28 cellular contexts compared by ENCODE assay signal in genomic region chr12:77965790-77966189, GRCh38.
DNase-seq lines count a peak whose midpoint lies in the region; ATAC-seq and TF ChIP-seq lines count a peak whose summit lies in the region.
"Had no signal": no experiment of that assay in that cellular context is flagged by ENCODE, and none has a peak within 500 bp of the region (broad histone marks: within the 10 kb centered on the region; RNA-seq: fewer than 3 reads in every experiment).

No MANE protein-coding gene starts in this region.

- H3K4me3 ChIP-seq in GM23248 (peak overlapping the region; percentile 25; the same call in 1 of the 2 replicates), adipocyte (ENCODE audit: low read length) (peak overlapping the region; percentile 59), osteoblast (ENCODE audit: insufficient read depth, low read length) (no peak overlapping the region), upper lobe of right lung (no peak overlapping the region)
- H3K4me3 ChIP-seq: A549, gastrocnemius medialis, hepatocyte had no signal

- in situ Hi-C loops in GM23248 (cut with MboI): no loop called here

- H3K9me3 ChIP-seq in GM23248 (ENCODE audit: low read depth) (no peaks in the 10 kb centered on the region), adipocyte (ENCODE audit: control insufficient read depth, low read length) (no peaks in the 10 kb centered on the region), osteoblast (ENCODE audit: low read depth, low read length) (no peaks in the 10 kb centered on the region), upper lobe of right lung (no peaks in the 10 kb centered on the region)
- H3K9me3 ChIP-seq: A549, BE2C, gastrocnemius medialis had no signal

- no peaks in the 10 kb centered on the region for H4K20me1 ChIP-seq in GM23248 (ENCODE audit: insufficient read depth)
- H4K20me1 ChIP-seq in osteoblast (ENCODE audit: insufficient read depth, low read length): no peaks in the 10 kb centered on the region

- TF ChIP-seq CTCF in osteoblast (IDR thresholded peaks at IDR 0.05; ENCODE audit: extremely low read depth, low read depth, low read length): no peak
- TF ChIP-seq CTCF in upper lobe of right lung (IDR thresholded peaks at IDR 0.05): no peak

- 0 out of 2 replicates have a peak, but pooled peaks cover 12% of the 10 kb centered on the region for H3F3A ChIP-seq in GM23248 (ENCODE audit: insufficient read depth)

- no peak for DNase-seq in GM23248
- DNase-seq in adipocyte (ENCODE audit: low read depth): peak; percentile 28
- peak; percentile 43 for DNase-seq in fibroblast of peridontal ligament (ENCODE audit: extremely low read depth)
- DNase-seq in osteoblast (ENCODE audit: insufficient read length, low spot score, missing footprints): no peak
- no peak for DNase-seq in epidermal melanocyte (ENCODE audit: insufficient read length, low spot score)
- DNase-seq in KG1 (lab: John Stamatoyannopoulos, UW): no peak
- DNase-seq in NCI-H1417 treated with DMSO at 0.1 percent for 48 hours (lab: John Stamatoyannopoulos, UW): no peak
- DNase-seq in upper lobe of right lung: no peak
- DNase-seq: activated CD4-positive, alpha-beta T cell treated with anti-CD3 and anti-CD28 coated beads, Interleukin-2, amount 10 ng/mL, durations not matched to agents 24 days and 14 days; activated gamma-delta T cell; activated naive CD8-positive, alpha-beta T cell treated with anti-CD3 and anti-CD28 coated beads, Interleukin-2, amount 10 ng/mL, durations not matched to agents 7 days and 5 days; activated T-cell treated with anti-CD3 and anti-CD28 coated beads, Interleukin-2, amount 50 U/mL, for 1 hour; BE2C; brain microvascular endothelial cell; CD8-positive, alpha-beta memory T cell; DMS153; gastrocnemius medialis; naive B cell; NCI-H1436; NCI-H446; occipital lobe; small intestine; stimulated activated CD4-positive, alpha-beta T cell treated with anti-CD3 and anti-CD28 coated beads, Interleukin-1b, Interleukin-23, amount 100 ng/mL, for 48 hours; T-helper 2 cell had no signal

- 0 out of 2 replicates have a peak overlapping the region, but pooled peaks have one; percentile 9 for H3K9ac ChIP-seq in GM23248
- peak overlapping the region; percentile 10 for H3K9ac ChIP-seq in adipocyte (ENCODE audit: low read length)

- no peak for ATAC-seq in upper lobe of right lung
- ATAC-seq: A549, gastrocnemius medialis, HCT116, left lobe of liver had no signal

- intact Hi-C loops in upper lobe of right lung (cut with DNase I): no loop called here

- H3K27me3 ChIP-seq in GM23248 (replicated peaks; ENCODE audit: insufficient read depth) (no peaks in the 10 kb centered on the region), adipocyte (replicated peaks; ENCODE audit: control insufficient read depth, insufficient read depth, low read length) (no peaks in the 10 kb centered on the region), osteoblast (ENCODE audit: insufficient read depth, low read length) (no peaks in the 10 kb centered on the region), upper lobe of right lung (no peaks in the 10 kb centered on the region)
- H3K27me3 ChIP-seq: BE2C, brain microvascular endothelial cell, gastrocnemius medialis, hepatocyte had no signal

- H3K9me2 ChIP-seq in GM23248 (ENCODE audit: insufficient read depth): no peaks in the 10 kb centered on the region

- H2AFZ ChIP-seq in GM23248 (peak overlapping the region; percentile 15; the same call in 1 of the 2 replicates), osteoblast (ENCODE audit: low read length) (no peak overlapping the region)
- H2AFZ ChIP-seq: hepatocyte had no signal

- H3K4me2 ChIP-seq in GM23248 (ENCODE audit: unreplicated experiment): peak overlapping the region; percentile 53
- H3K4me2 ChIP-seq in osteoblast (ENCODE audit: insufficient read depth, low read length): peak overlapping the region; percentile 42
- H3K4me2 ChIP-seq: A549, hepatocyte had no signal

- H3K4me1 ChIP-seq in GM23248 (ENCODE audit: insufficient read depth) (peaks cover 9% of the 10 kb centered on the region), adipocyte (ENCODE audit: control insufficient read depth, insufficient read depth, low read length) (peaks cover 5% of the 10 kb centered on the region), osteoblast (ENCODE audit: insufficient read depth, low read length) (no peaks in the 10 kb centered on the region), upper lobe of right lung (no peaks in the 10 kb centered on the region)
- H3K4me1 ChIP-seq: A549, BE2C, gastrocnemius medialis had no signal

- H3K79me2 ChIP-seq in GM23248 (ENCODE audit: insufficient read depth) (peaks cover 81% of the 10 kb centered on the region), osteoblast (ENCODE audit: insufficient read depth, low read length) (peaks cover 32% of the 10 kb centered on the region)
- H3K79me2 ChIP-seq: hepatocyte had no signal

- no peak overlapping the region for H3K27ac ChIP-seq in GM23248
- H3K27ac ChIP-seq in osteoblast (ENCODE audit: low read depth, low read length): peak overlapping the region; percentile 5
- H3K27ac ChIP-seq in upper lobe of right lung: no peak overlapping the region
- H3K27ac ChIP-seq: A549, brain microvascular endothelial cell, gastrocnemius medialis, hepatocyte had no signal

- WGBS in GM23248 (ENCODE audit: low coverage in 1 of 2, low lambda C conversion rate in 2 of 2, missing lambda C conversion rate in 2 of 2), 2 experiments: 35% methylated on average over 3 of the region's 3 CpGs

- H3K36me3 ChIP-seq in GM23248 (ENCODE audit: low read depth) (peaks cover 23% of the 10 kb centered on the region), adipocyte (ENCODE audit: control insufficient read depth, insufficient read depth, low read length, severe bottlenecking) (peaks cover 16% of the 10 kb centered on the region), osteoblast (ENCODE audit: insufficient read depth, low read length) (peaks cover 22% of the 10 kb centered on the region), upper lobe of right lung (no peaks in the 10 kb centered on the region)
- H3K36me3 ChIP-seq: BE2C, gastrocnemius medialis had no signal

Comparison
In these comparisons a context has a peak if more than half of its experiments do, and no peak if none do; other contexts are left out.
1. DNase-seq: peak in adipocyte (single experiment) and fibroblast of peridontal ligament (single experiment); none in GM23248 (single experiment), osteoblast (single experiment), epidermal melanocyte (single experiment), KG1 (single experiment), NCI-H1417 treated with DMSO at 0.1 percent for 48 hours (single experiment) and upper lobe of right lung (single experiment).
2. H3K4me3 ChIP-seq: peak in GM23248 (single experiment) and adipocyte (single experiment); none in osteoblast (single experiment) and upper lobe of right lung (single experiment).